ENCODE assay signal across 32 cellular contexts in the genomic region with DNA sequence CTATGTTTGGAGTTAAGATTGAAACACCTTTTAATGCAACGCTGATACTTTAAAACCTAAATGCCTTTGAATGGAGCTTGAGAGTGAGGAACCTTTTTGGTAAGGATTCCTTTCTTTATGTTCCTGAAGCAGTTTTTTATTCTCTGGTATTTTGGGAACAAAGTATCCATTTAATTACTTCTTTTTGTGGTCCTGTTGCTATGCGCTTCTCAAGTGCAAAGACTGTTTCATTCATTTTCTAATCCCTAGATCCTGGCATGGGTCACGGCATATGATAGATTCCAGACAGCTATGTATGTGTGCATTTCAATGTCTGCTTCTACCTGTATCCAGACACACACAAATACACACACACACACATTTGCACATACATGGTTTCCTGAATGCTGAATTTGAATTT. TPM values are rescaled to one million over a fixed set of nuclear protein-coding genes. Genes with fewer than 3 reads are reported as not detected.
"Had no signal": no experiment of that assay in that cellular context is flagged by ENCODE, and none has a peak within 500 bp of the region (broad histone marks: within the 10 kb centered on the region; RNA-seq: fewer than 3 reads in every experiment).

No MANE protein-coding gene starts in this region.

- DNase-seq: activated B cell treated with CpG ODN at 0.5 μM for 24 hours; activated CD4-positive, alpha-beta memory T cell treated with anti-CD3 and anti-CD28 coated beads for 36 hours; activated CD4-positive, alpha-beta T cell treated with anti-CD3 and anti-CD28 coated beads for 4 hours; activated CD4-positive, alpha-beta T cell treated with anti-CD3 and anti-CD28 coated beads, Interleukin-2, amount 10 ng/mL, durations not matched to agents 24 days and 14 days; activated CD4-positive, alpha-beta T cell treated with anti-CD3 and anti-CD28 coated beads, Interleukin-2, amount 50 U/mL, for 1 hour; activated CD4-positive, alpha-beta T cell treated with anti-CD3 and anti-CD28 coated beads, Interleukin-2, amount 50 U/mL, for 4 hours; activated CD4-positive, CD25-positive, alpha-beta regulatory T cell treated with anti-CD3 and anti-CD28 coated beads, Interleukin-2, amount 50 U/mL, for 72 hours; activated CD8-positive, alpha-beta memory T cell treated with anti-CD3 and anti-CD28 coated beads, Interleukin-2, amount 50 U/mL, for 4 hours; activated CD8-positive, alpha-beta T cell treated with anti-CD3 and anti-CD28 coated beads for 36 hours; activated effector memory CD4-positive, alpha-beta T cell treated with anti-CD3 and anti-CD28 coated beads, Interleukin-2, amount 50 U/mL, for 16 hours; activated gamma-delta T cell treated with Interleukin-2 at 50 U/mL for 16 hours; activated naive CD4-positive, alpha-beta T cell; activated naive CD4-positive, alpha-beta T cell treated with anti-CD3 and anti-CD28 coated beads for 36 hours; activated naive CD4-positive, alpha-beta T cell treated with anti-CD3 and anti-CD28 coated beads, Interleukin-2, amount 50 U/mL, for 16 hours; activated naive CD8-positive, alpha-beta T cell treated with anti-CD3 and anti-CD28 coated beads for 36 hours; activated T-cell treated with anti-CD3 and anti-CD28 coated beads for 4 hours; activated T-cell treated with anti-CD3 and anti-CD28 coated beads, Interleukin-2, amount 50 U/mL, for 1 hour; activated T-cell treated with anti-CD3 and anti-CD28 coated beads, Interleukin-2, amount 50 U/mL, for 4 hours; activated T-cell treated with anti-CD3 and anti-CD28 coated beads, Interleukin-2, amount 50 U/mL, for 72 hours; adrenal gland; amniotic stem cell; aorta; body of pancreas; brain microvascular endothelial cell; central memory CD4-positive, alpha-beta T cell; T-helper 2 cell; T-helper 9 cell had no signal

- ATAC-seq: activated CD8-positive, alpha-beta T cell treated with anti-CD3 and anti-CD28 coated beads for 36 hours; activated T-cell treated with anti-CD3 and anti-CD28 coated beads, Interleukin-2, amount 50 U/mL, for 4 hours; activated T-cell treated with anti-CD3 and anti-CD28 coated beads, Interleukin-2, amount 50 U/mL, for 72 hours; body of pancreas had no signal

- H3K9me3 ChIP-seq: adrenal gland, body of pancreas, breast epithelium had no signal

- H3K36me3 ChIP-seq: adrenal gland, brain microvascular endothelial cell, breast epithelium had no signal

- H3K27ac ChIP-seq: adrenal gland, body of pancreas, brain microvascular endothelial cell, breast epithelium, VCaP had no signal

- H3K27me3 ChIP-seq: body of pancreas, brain microvascular endothelial cell, breast epithelium had no signal

- H3K4me3 ChIP-seq: adrenal gland, body of pancreas, breast epithelium had no signal

- H3K4me1 ChIP-seq: adrenal gland, body of pancreas, breast epithelium had no signal

RNA-seq across cellular contexts. Expression of a gene that starts 28.0 kb away (rescaled TPM):
- total RNA-seq: activated B cell treated with CpG ODN at 0.5 μM for 24 hours; activated CD4-positive, alpha-beta memory T cell treated with anti-CD3 and anti-CD28 coated beads for 36 hours; activated CD4-positive, alpha-beta T cell treated with anti-CD3 and anti-CD28 coated beads, Interleukin-2, amount 10 ng/mL, durations not matched to agents 24 days and 14 days; activated CD8-positive, alpha-beta memory T cell treated with anti-CD3 and anti-CD28 coated beads for 36 hours; activated CD8-positive, alpha-beta T cell treated with anti-CD3 and anti-CD28 coated beads for 36 hours; activated naive CD4-positive, alpha-beta T cell treated with anti-CD3 and anti-CD28 coated beads for 36 hours; activated naive CD4-positive, alpha-beta T cell treated with anti-CD3 and anti-CD28 coated beads, Interleukin-2, amount 50 U/mL, for 72 hours; activated naive CD8-positive, alpha-beta T cell treated with anti-CD3 and anti-CD28 coated beads for 36 hours; activated T-cell treated with anti-CD3 and anti-CD28 coated beads, Interleukin-2, amount 50 U/mL, for 72 hours; activated T-helper 1 cell treated with anti-CD3 and anti-CD28 coated beads, Interleukin-12 subunit alpha, Interleukin-12 subunit beta, Interleukin-2, Interleukin-4 antibody, amounts not matched to agents 30 ng/mL and 10 ng/mL and 1 ng/mL, durations not matched to agents 14 hours and 24 hours and 36 hours; adrenal gland; aorta; breast epithelium had no signal
- polyA plus RNA-seq: adrenal gland, aorta had no signal
